In genomic region chr21:9247290-9247613, GRCh38 we compare ENCODE assay signal across 8 cellular contexts.
DNase-seq lines count a peak whose midpoint lies in the region; ATAC-seq and TF ChIP-seq lines count a peak whose summit lies in the region.
"Not testable (repeated sequence)": the region's sequence is repeated elsewhere in the genome, so short reads cannot be mapped to it uniquely, and the experiment has no call there.

No MANE protein-coding gene starts in this region.

- peaks cover 28% of the 10 kb centered on the region for H3K9me3 Mint-ChIP-seq in activated naive CD4-positive, alpha-beta T cell treated with anti-CD3 and anti-CD28 coated beads, Interleukin-2, amount 10 ng/mL, durations not matched to agents 7 days and 5 days
- H3K9me3 Mint-ChIP-seq in stimulated activated naive CD8-positive, alpha-beta T cell treated with anti-CD3 and anti-CD28 coated beads, Interleukin-15, amount 100 ng/mL, for 72 hours, result peaks cover 32 to 33% of the 10 kb centered on the region in 2 donors

- not testable (repeated sequence) for DNase-seq in DND-41, heart right ventricle, mucosa of descending colon
- peak; percentile 13 for DNase-seq in activated naive CD4-positive, alpha-beta T cell treated with anti-CD3 and anti-CD28 coated beads, Interleukin-2, amount 10 ng/mL, durations not matched to agents 7 days and 5 days
- DNase-seq in stimulated activated naive CD8-positive, alpha-beta T cell treated with anti-CD3 and anti-CD28 coated beads, Interleukin-15, amount 100 ng/mL, for 72 hours, result peak in 1 of 2 donors; percentile 5

- H3K4me1 Mint-ChIP-seq in activated naive CD4-positive, alpha-beta T cell treated with anti-CD3 and anti-CD28 coated beads, Interleukin-2, amount 10 ng/mL, durations not matched to agents 7 days and 5 days; stimulated activated naive CD8-positive, alpha-beta T cell treated with anti-CD3 and anti-CD28 coated beads, Interleukin-15, amount 100 ng/mL, for 72 hours: not testable (repeated sequence)

- intact Hi-C loops in heart right ventricle (cut with DNase I); mucosa of descending colon (cut with DNase I, micrococcal nuclease): not testable (repeated sequence)

- H2AFZ ChIP-seq in DND-41 (ENCODE audit: low read depth, low read length), result not testable (repeated sequence)

- H3K27ac Mint-ChIP-seq in activated naive CD4-positive, alpha-beta T cell treated with anti-CD3 and anti-CD28 coated beads, Interleukin-2, amount 10 ng/mL, durations not matched to agents 7 days and 5 days; stimulated activated naive CD8-positive, alpha-beta T cell treated with anti-CD3 and anti-CD28 coated beads, Interleukin-15, amount 100 ng/mL, for 72 hours: not testable (repeated sequence)

- not testable (repeated sequence) for H3K4me3 ChIP-seq in DND-41 (ENCODE audit: low read depth in 1 of 2, low read length in 2 of 2); heart right ventricle; mucosa of descending colon

- not testable (repeated sequence) for H3K9ac ChIP-seq in DND-41 (ENCODE audit: low read depth, low read length)

- not testable (repeated sequence) for H3K27ac ChIP-seq in DND-41 (ENCODE audit: low read length); heart right ventricle

- not testable (repeated sequence) for H3K4me1 ChIP-seq in DND-41 (ENCODE audit: insufficient read depth, low read length); heart right ventricle; mucosa of descending colon (ENCODE audit: low read depth)

- H3K9me3 ChIP-seq in DND-41 (ENCODE audit: insufficient read depth, low read length, severe bottlenecking) (peaks cover 21% of the 10 kb centered on the region), heart right ventricle (peaks cover 4 to 28% (median 21%) of the 10 kb centered on the region in 11 donors), mucosa of descending colon (peaks cover 25% of the 10 kb centered on the region)

- TF ChIP-seq CTCF in DND-41 (IDR thresholded peaks at IDR 0.05; ENCODE audit: borderline replicate concordance, extremely low read depth, low read length, poor library complexity, severe bottlenecking); heart right ventricle (IDR thresholded peaks at IDR 0.05); mucosa of descending colon (IDR thresholded peaks at IDR 0.05): not testable (repeated sequence)

- CTCF ChIA-PET in activated naive CD4-positive, alpha-beta T cell treated with anti-CD3 and anti-CD28 coated beads, Interleukin-2, amount 10 ng/mL, durations not matched to agents 7 days and 5 days (lab: Charles Lee), result not testable (repeated sequence)

- not testable (repeated sequence) for H3K36me3 ChIP-seq in DND-41 (ENCODE audit: insufficient read depth, low read length); heart right ventricle; mucosa of descending colon (ENCODE audit: low read depth)

- not testable (repeated sequence) for H3K79me2 ChIP-seq in DND-41 (ENCODE audit: insufficient read depth, low read length)

- not testable (repeated sequence) for H3K4me3 Mint-ChIP-seq in activated naive CD4-positive, alpha-beta T cell treated with anti-CD3 and anti-CD28 coated beads, Interleukin-2, amount 10 ng/mL, durations not matched to agents 7 days and 5 days; stimulated activated naive CD8-positive, alpha-beta T cell treated with anti-CD3 and anti-CD28 coated beads, Interleukin-15, amount 100 ng/mL, for 72 hours

- H3K27me3 Mint-ChIP-seq in activated naive CD4-positive, alpha-beta T cell treated with anti-CD3 and anti-CD28 coated beads, Interleukin-2, amount 10 ng/mL, durations not matched to agents 7 days and 5 days; stimulated activated naive CD8-positive, alpha-beta T cell treated with anti-CD3 and anti-CD28 coated beads, Interleukin-15, amount 100 ng/mL, for 72 hours: not testable (repeated sequence)

- not testable (repeated sequence) for H3K27me3 ChIP-seq in DND-41 (ENCODE audit: insufficient read depth, low read length, poor library complexity); heart right ventricle

- not testable (repeated sequence) for H3K4me2 ChIP-seq in DND-41 (ENCODE audit: insufficient read depth, low read length)

- ATAC-seq in DND-41 (ENCODE audit: insufficient read depth, low read depth) (0 out of 3 replicates have a peak, but pooled peaks have one; percentile 17), GM19397 (IDR thresholded peaks at IDR 0.05; ENCODE audit: unreplicated experiment) (peak; percentile 15), HG02759 (IDR thresholded peaks at IDR 0.05; ENCODE audit: unreplicated experiment) (peak; percentile 33), HG03175 (IDR thresholded peaks at IDR 0.05; ENCODE audit: unreplicated experiment) (peak; percentile 22), heart right ventricle (peak; percentile 35 to 71 (median 58)), mucosa of descending colon (peak; percentile 56)
- peak; percentile 28 for ATAC-seq in stimulated activated naive CD8-positive, alpha-beta T cell treated with anti-CD3 and anti-CD28 coated beads, Interleukin-15, amount 100 ng/mL, for 72 hours

- not testable (repeated sequence) for H3K36me3 Mint-ChIP-seq in activated naive CD4-positive, alpha-beta T cell treated with anti-CD3 and anti-CD28 coated beads, Interleukin-2, amount 10 ng/mL, durations not matched to agents 7 days and 5 days

- not testable (repeated sequence) for H4K20me1 ChIP-seq in DND-41 (ENCODE audit: insufficient read depth, low read length)
